ENCODE assay signal across 14 cellular contexts in genomic region chr9:123550012-123550411, GRCh38.
A peak's percentile ranks its signal among the peaks of the same experiment; 100 is the strongest.
DNase-seq lines count a peak whose midpoint lies in the region; ATAC-seq and TF ChIP-seq lines count a peak whose summit lies in the region.
"Had no signal": no experiment of that assay in that cellular context is flagged by ENCODE, and none has a peak within 500 bp of the region (broad histone marks: within the 10 kb centered on the region; RNA-seq: fewer than 3 reads in every experiment).

No MANE protein-coding gene starts in this region.

- no peaks in the 10 kb centered on the region for H3K9me3 Mint-ChIP-seq in activated naive CD8-positive, alpha-beta T cell (ENCODE audit: low read depth)
- H3K9me3 Mint-ChIP-seq: T-helper 1 cell treated with Interleukin-12 subunit alpha and Interleukin-12 subunit beta and Interleukin-4 antibody, amounts not matched to agents 30 μg/mL and 1 μg/mL, for 36 hours had no signal

- dilution Hi-C loops in IMR-90 (cut with HindIII; ENCODE audit: low sequenced_read_pairs, unreplicated experiment): no loop called here

- H3K4me3 ChIP-seq in IMR-90 (ENCODE audit: insufficient read depth, low read depth, low read length) (no peak overlapping the region), mesodermal cell (ENCODE audit: extremely low read depth, insufficient read depth, low read length, poor library complexity, severe bottlenecking) (no peak overlapping the region), gastroesophageal sphincter (no peak overlapping the region), lower lobe of right lung (no peak overlapping the region)

- H3K27ac Mint-ChIP-seq in activated naive CD8-positive, alpha-beta T cell: peak overlapping the region; percentile 95
- H3K27ac Mint-ChIP-seq: T-helper 1 cell treated with Interleukin-12 subunit alpha and Interleukin-12 subunit beta and Interleukin-4 antibody, amounts not matched to agents 30 μg/mL and 1 μg/mL, for 36 hours had no signal

- H3K4me3 Mint-ChIP-seq in activated naive CD8-positive, alpha-beta T cell: peak overlapping the region; percentile 31
- H3K4me3 Mint-ChIP-seq: T-helper 1 cell treated with Interleukin-12 subunit alpha and Interleukin-12 subunit beta and Interleukin-4 antibody, amounts not matched to agents 30 μg/mL and 1 μg/mL, for 36 hours had no signal

- no peak overlapping the region for H2BK120ac ChIP-seq in IMR-90 (ENCODE audit: low read depth, low read length)

- no peak overlapping the region for H3K56ac ChIP-seq in IMR-90 (ENCODE audit: extremely low read depth, insufficient read depth, low read length)

- no peak overlapping the region for H4K8ac ChIP-seq in IMR-90 (ENCODE audit: low read depth in 2 of 2, low read length in 2 of 2)

- no peak for TF ChIP-seq CTCF in IMR-90 (conservative IDR thresholded peaks at IDR 0.05; ENCODE audit: low read depth, low read length)
- no peak for TF ChIP-seq CTCF in gastroesophageal sphincter (IDR thresholded peaks at IDR 0.05)
- no peak for TF ChIP-seq CTCF in lower lobe of right lung (IDR thresholded peaks at IDR 0.05)

- CTCF ChIA-PET in IMR-90 (lab: Yijun Ruan, JAX): no interaction called here

- no peak overlapping the region for H2BK5ac ChIP-seq in IMR-90 (ENCODE audit: low read depth, low read length, poor library complexity, severe bottlenecking)

- H3K4me2 ChIP-seq in IMR-90 (ENCODE audit: low read depth, low read length): no peak overlapping the region

- TF ChIP-seq POLR2A in IMR-90 (IDR thresholded peaks at IDR 0.05; ENCODE audit: low read depth, low read length) (no peak), gastroesophageal sphincter (IDR thresholded peaks at IDR 0.05) (no peak)

- H3K18ac ChIP-seq in IMR-90 (ENCODE audit: low read depth, low read length): no peak overlapping the region

- peaks cover 22% of the 10 kb centered on the region for H3K4me1 Mint-ChIP-seq in activated naive CD8-positive, alpha-beta T cell (ENCODE audit: low read depth)

- in situ Hi-C loops in IMR-90 (cut with MboI; ENCODE audit: low sequenced_read_pairs): no loop called here

- no peak for TF ChIP-seq EP300 in gastroesophageal sphincter (IDR thresholded peaks at IDR 0.05)

- no peaks in the 10 kb centered on the region for H3K27me3 Mint-ChIP-seq in activated naive CD8-positive, alpha-beta T cell

- no peak overlapping the region for H3K23ac ChIP-seq in IMR-90 (ENCODE audit: low read depth, low read length)

- no peak overlapping the region for H3K27ac ChIP-seq in IMR-90 (ENCODE audit: insufficient read depth, low read length)
- peak overlapping the region; percentile 43 for H3K27ac ChIP-seq in mesodermal cell (ENCODE audit: low read depth, low read length, severe bottlenecking)
- no peak overlapping the region for H3K27ac ChIP-seq in gastroesophageal sphincter
- H3K27ac ChIP-seq in lower lobe of right lung: no peak overlapping the region
- H3K27ac ChIP-seq: foreskin keratinocyte had no signal

- no peaks in the 10 kb centered on the region for H3K79me1 ChIP-seq in IMR-90 (ENCODE audit: low read depth in 1 of 2, low read length in 2 of 2)

- H2BK20ac ChIP-seq in IMR-90 (ENCODE audit: low read depth, low read length): no peak overlapping the region

- ATAC-seq in IMR-90 (ENCODE audit: low read depth) (no peak), gastroesophageal sphincter (no peak), lower lobe of right lung (no peak)
- ATAC-seq: foreskin keratinocyte, PC-3 had no signal

- H2AK9ac ChIP-seq in IMR-90 (replicated peaks; ENCODE audit: low read depth, low read length, poor library complexity): no peak overlapping the region

- no peaks in the 10 kb centered on the region for H3K36me3 ChIP-seq in IMR-90 (ENCODE audit: control insufficient read depth, insufficient read depth, low read length)
- peaks cover 1% of the 10 kb centered on the region for H3K36me3 ChIP-seq in mesodermal cell (ENCODE audit: control insufficient read depth, insufficient read depth, low read length)
- peaks cover 0 to 7% of the 10 kb centered on the region in 2 donors for H3K36me3 ChIP-seq in gastroesophageal sphincter
- no peaks in the 10 kb centered on the region for H3K36me3 ChIP-seq in lower lobe of right lung

- no peaks in the 10 kb centered on the region for H3K9me1 ChIP-seq in IMR-90 (ENCODE audit: insufficient read depth, low read length)

- no peak overlapping the region for H3K14ac ChIP-seq in IMR-90 (replicated peaks; ENCODE audit: low read depth, low read length)

- POLR2A ChIA-PET in IMR-90 (lab: Charles Lee; ENCODE audit: unreplicated experiment): no interaction called here

- H4K91ac ChIP-seq in IMR-90 (ENCODE audit: insufficient read depth, low read depth, low read length): no peak overlapping the region

- H3K36me3 Mint-ChIP-seq in activated naive CD8-positive, alpha-beta T cell: peaks cover 8% of the 10 kb centered on the region

- H3K27me3 ChIP-seq in IMR-90 (ENCODE audit: control insufficient read depth, insufficient read depth, low read length) (no peaks in the 10 kb centered on the region), gastroesophageal sphincter (no peaks in the 10 kb centered on the region), lower lobe of right lung (ENCODE audit: low read depth) (no peaks in the 10 kb centered on the region)
- H3K27me3 ChIP-seq: foreskin keratinocyte had no signal

- H4K20me1 ChIP-seq in IMR-90 (ENCODE audit: insufficient read depth, low read length): 0 out of 2 replicates have a peak, but pooled peaks cover 3% of the 10 kb centered on the region

- H3K9me3 ChIP-seq in IMR-90 (ENCODE audit: control insufficient read depth, insufficient read depth, low read length) (no peaks in the 10 kb centered on the region), mesodermal cell (ENCODE audit: control insufficient read depth, low read length) (no peaks in the 10 kb centered on the region), gastroesophageal sphincter (no peaks in the 10 kb centered on the region), lower lobe of right lung (no peaks in the 10 kb centered on the region)

- DNase-seq in NCI-H2227 (lab: John Stamatoyannopoulos, UW; ENCODE audit: unreplicated experiment) (peak; percentile 6), NCI-H2227 treated with DMSO at 0.1 percent for 48 hours (lab: John Stamatoyannopoulos, UW) (no peak), IMR-90 (no peak), lower lobe of right lung (no peak), HPDE6-E6E7 (ENCODE audit: extremely low spot score) (no peak)
- DNase-seq: activated T-cell treated with anti-CD3 and anti-CD28 coated beads, Interleukin-2, amount 50 U/mL, for 1 hour; effector CD8-positive, alpha-beta T cell; foreskin keratinocyte; midbrain; PC-3 had no signal

- H2AFZ ChIP-seq in IMR-90 (replicated peaks; ENCODE audit: low read length, poor library complexity): no peak overlapping the region

- H3K9ac ChIP-seq in IMR-90 (ENCODE audit: low read depth, low read length): no peak overlapping the region

- intact Hi-C loops in IMR-90 (cut with micrococcal nuclease): no loop called here
- intact Hi-C loops in lower lobe of right lung (cut with DNase I): no loop called here

- TF ChIP-seq RAD21 in IMR-90 (IDR thresholded peaks at IDR 0.05; ENCODE audit: low read length): no peak

- H3K4me1 ChIP-seq in IMR-90 (ENCODE audit: control insufficient read depth, insufficient read depth, low read length) (no peaks in the 10 kb centered on the region), mesodermal cell (ENCODE audit: control insufficient read depth, insufficient read depth, low read length, poor library complexity, severe bottlenecking) (peaks cover 19% of the 10 kb centered on the region), gastroesophageal sphincter (no peaks in the 10 kb centered on the region), lower lobe of right lung (no peaks in the 10 kb centered on the region)
- H3K4me1 ChIP-seq: foreskin keratinocyte had no signal

- H2AK5ac ChIP-seq in IMR-90 (ENCODE audit: low read depth, low read length): no peak overlapping the region

- H3K4ac ChIP-seq in IMR-90 (ENCODE audit: low read depth, low read length): no peak overlapping the region

- no peak overlapping the region for H2BK15ac ChIP-seq in IMR-90 (ENCODE audit: low read depth, low read length)

- no peak overlapping the region for H4K5ac ChIP-seq in IMR-90 (ENCODE audit: low read depth, low read length)

- BruUV-seq in IMR-90 (replicated peaks; lab: Mats Ljungman, UMichigan): no TSS peak

- no CpG with 5 or more reads among the region's 3 CpGs for WGBS in IMR-90 (ENCODE audit: extremely low coverage in 2 of 2, insufficient read length in 1 of 2), 2 experiments
- WGBS in mesodermal cell (ENCODE audit: insufficient coverage in 2 of 2), 2 experiments: 45 to 54% methylated on average over 1 of the region's 3 CpGs
- 82 to 88% methylated on average over 3 of the region's 3 CpGs for WGBS in gastroesophageal sphincter (ENCODE audit: low coverage in 1 of 2), 2 donors

TF ChIP-seq in IMR-90, 13 proteins besides CTCF, POLR2A, EP300 and RAD21:
- no peak for TF ChIP-seq ELK1 (IDR thresholded peaks at IDR 0.05; ENCODE audit: borderline replicate concordance, low read depth, low read length)
- no peak for TF ChIP-seq BHLHE40 (IDR thresholded peaks at IDR 0.05; ENCODE audit: low read depth, low read length)
- TF ChIP-seq CHD1 (IDR thresholded peaks at IDR 0.05; ENCODE audit: low read depth, low read length): no peak
- TF ChIP-seq SMC3 (IDR thresholded peaks at IDR 0.05; ENCODE audit: low read depth, low read length): no peak
- TF ChIP-seq RFX5 (IDR thresholded peaks at IDR 0.05; ENCODE audit: low read depth, low read length): no peak
- TF ChIP-seq MAFK (IDR thresholded peaks at IDR 0.05; ENCODE audit: low read depth, low read length): peak; percentile 47; the same call in 1 of the 2 replicates
- no peak for TF ChIP-seq RCOR1 (IDR thresholded peaks at IDR 0.05; ENCODE audit: insufficient replicate concordance, low read length)
- TF ChIP-seq NFE2L2 (IDR thresholded peaks at IDR 0.05; ENCODE audit: low read depth, low read length): peak; percentile 81
- no peak for TF ChIP-seq USF2 (IDR thresholded peaks at IDR 0.05; ENCODE audit: low read depth, low read length)
